ENCODE assay signal across 12 cellular contexts in the genomic region with DNA sequence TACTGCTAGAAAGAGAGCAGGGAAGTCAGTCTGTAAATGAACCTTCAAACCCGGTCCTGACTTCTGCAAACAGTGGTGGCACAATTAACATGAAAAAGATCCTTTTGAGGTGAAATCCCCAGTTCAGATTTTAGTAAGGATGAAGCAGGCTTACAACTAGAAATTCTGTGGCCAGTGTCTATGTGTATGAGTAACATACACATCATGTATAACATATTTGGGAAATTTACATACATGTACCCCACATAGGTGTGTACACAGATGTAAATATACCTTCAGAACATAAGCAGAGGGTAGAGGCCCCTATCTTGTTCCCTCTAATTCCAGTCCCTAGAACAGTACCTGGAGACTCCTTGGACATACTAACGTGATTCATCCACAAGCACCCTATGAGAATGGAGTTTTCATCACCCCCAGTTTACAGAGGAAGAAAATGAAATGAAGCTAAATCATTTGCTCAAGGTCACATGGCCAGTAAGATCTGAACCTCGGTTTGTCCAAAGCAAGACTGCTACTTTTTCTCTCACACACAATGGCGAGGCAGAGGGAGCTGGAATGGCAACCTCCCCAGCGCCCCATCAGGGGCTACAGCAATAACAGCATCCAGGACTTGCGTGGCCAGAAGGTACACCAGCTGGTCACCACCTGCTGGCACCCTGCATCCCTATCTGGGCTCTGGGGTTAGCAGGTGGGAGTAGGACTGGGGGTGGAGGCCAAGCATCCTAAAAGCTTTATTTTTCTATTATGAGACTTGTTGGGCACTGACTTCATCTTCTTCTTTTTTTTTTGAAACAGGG. TPM values are rescaled to one million over a fixed set of nuclear protein-coding genes. Genes with fewer than 3 reads are reported as not detected.
DNase-seq lines count a peak whose midpoint lies in the region; ATAC-seq and TF ChIP-seq lines count a peak whose summit lies in the region.
"Had no signal": no experiment of that assay in that cellular context is flagged by ENCODE, and none has a peak within 500 bp of the region (broad histone marks: within the 10 kb centered on the region; RNA-seq: fewer than 3 reads in every experiment).

No MANE protein-coding gene starts in this region.

- intact Hi-C loops in naive thymus-derived CD4-positive, alpha-beta T cell (cut with micrococcal nuclease) = loop anchor here in 1 of 2 donors (2.0 kb wide), 1 partner anchor 375 kb away; no protein-coding TSS in a partner anchor

- H3K27me3 Mint-ChIP-seq in T-helper 1 cell treated with Interleukin-12 subunit alpha and Interleukin-12 subunit beta and Interleukin-4 antibody, amounts not matched to agents 30 μg/mL and 1 μg/mL, for 36 hours (ENCODE audit: low read depth) = no peaks in the 10 kb centered on the region
- no peaks in the 10 kb centered on the region for H3K27me3 Mint-ChIP-seq in central memory CD8-positive, alpha-beta T cell
- H3K27me3 Mint-ChIP-seq in progenitor cell of endocrine pancreas = no peaks in the 10 kb centered on the region
- no peaks in the 10 kb centered on the region for H3K27me3 Mint-ChIP-seq in naive thymus-derived CD4-positive, alpha-beta T cell

- H4K20me1 ChIP-seq in Loucy (ENCODE audit: insufficient read depth, low read length, poor library complexity, severe bottlenecking) = peaks cover 3% of the 10 kb centered on the region

- DNase-seq in T-helper 1 cell (no peak), progenitor cell of endocrine pancreas (ENCODE audit: low spot score, unreplicated experiment) (no peak), SJCRH30 (no peak)
- no peak for DNase-seq in central memory CD8-positive, alpha-beta T cell (ENCODE audit: low spot score in 2 of 2)
- DNase-seq in naive thymus-derived CD4-positive, alpha-beta T cell = no peak
- DNase-seq: ACHN; NCI-H1105 treated with DMSO at 0.1 percent for 48 hours; NCI-H748 treated with DMSO at 0.1 percent for 48 hours; stimulated activated CD4-positive, alpha-beta T cell treated with anti-CD3 and anti-CD28 coated beads, Interleukin-15, amount 100 ng/mL, for 24 hours had no signal

- no peaks in the 10 kb centered on the region for H3K9me2 ChIP-seq in Loucy (replicated peaks; ENCODE audit: low read depth, low read length)

- H3K4me1 ChIP-seq in Loucy (ENCODE audit: insufficient read depth, low read length, poor library complexity, severe bottlenecking) (peaks cover 28% of the 10 kb centered on the region), SJCRH30 (peaks cover 54% of the 10 kb centered on the region)
- no peaks in the 10 kb centered on the region for H3K4me1 ChIP-seq in naive thymus-derived CD4-positive, alpha-beta T cell (ENCODE audit: control insufficient read depth in 2 of 2, insufficient read depth in 2 of 2, low read length in 2 of 2)

- H3K79me2 ChIP-seq in Loucy (ENCODE audit: insufficient read depth, low read length) = no peaks in the 10 kb centered on the region

- H3K9me3 Mint-ChIP-seq in T-helper 1 cell treated with Interleukin-12 subunit alpha and Interleukin-12 subunit beta and Interleukin-4 antibody, amounts not matched to agents 30 μg/mL and 1 μg/mL, for 36 hours = no peaks in the 10 kb centered on the region
- no peaks in the 10 kb centered on the region for H3K9me3 Mint-ChIP-seq in central memory CD8-positive, alpha-beta T cell
- no peaks in the 10 kb centered on the region for H3K9me3 Mint-ChIP-seq in progenitor cell of endocrine pancreas (ENCODE audit: low read depth)
- H3K9me3 Mint-ChIP-seq in naive thymus-derived CD4-positive, alpha-beta T cell = no peaks in the 10 kb centered on the region

- TF ChIP-seq CTCF in Loucy (conservative IDR thresholded peaks at IDR 0.05; ENCODE audit: low read length) = no peak
- no peak for TF ChIP-seq CTCF in progenitor cell of endocrine pancreas (IDR thresholded peaks at IDR 0.05; ENCODE audit: unreplicated experiment)

- H3K9ac ChIP-seq in Loucy (ENCODE audit: low read depth, low read length, poor library complexity, severe bottlenecking) = peak overlapping the region; percentile 11

- POLR2A ChIA-PET in naive thymus-derived CD4-positive, alpha-beta T cell (lab: Charles Lee) = interaction anchor here (0.6 kb wide), 1 partner anchor 40 kb away, joined by 3 read pairs; no protein-coding TSS in a partner anchor

- H3K9me3 ChIP-seq in Loucy (ENCODE audit: insufficient read depth, low read depth, low read length) (no peaks in the 10 kb centered on the region), SJCRH30 (replicated peaks) (no peaks in the 10 kb centered on the region)
- no peaks in the 10 kb centered on the region for H3K9me3 ChIP-seq in naive thymus-derived CD4-positive, alpha-beta T cell (ENCODE audit: control insufficient read depth in 2 of 3, low read length in 3 of 3)

- H3K4me1 Mint-ChIP-seq in T-helper 1 cell treated with Interleukin-12 subunit alpha and Interleukin-12 subunit beta and Interleukin-4 antibody, amounts not matched to agents 30 μg/mL and 1 μg/mL, for 36 hours (ENCODE audit: low read depth) = peaks cover 26% of the 10 kb centered on the region
- peaks cover 9% of the 10 kb centered on the region for H3K4me1 Mint-ChIP-seq in central memory CD8-positive, alpha-beta T cell
- peaks cover 27% of the 10 kb centered on the region for H3K4me1 Mint-ChIP-seq in progenitor cell of endocrine pancreas (ENCODE audit: low read depth)
- peaks cover 0 to 32% (median 16%) of the 10 kb centered on the region in 7 donors for H3K4me1 Mint-ChIP-seq in naive thymus-derived CD4-positive, alpha-beta T cell

- no peak overlapping the region for H3K27ac ChIP-seq in SJCRH30
- H3K27ac ChIP-seq in naive thymus-derived CD4-positive, alpha-beta T cell (ENCODE audit: low read depth, low read length) = no peak overlapping the region

- no peak overlapping the region for H3K4me3 Mint-ChIP-seq in T-helper 1 cell treated with Interleukin-12 subunit alpha and Interleukin-12 subunit beta and Interleukin-4 antibody, amounts not matched to agents 30 μg/mL and 1 μg/mL, for 36 hours
- H3K4me3 Mint-ChIP-seq in central memory CD8-positive, alpha-beta T cell = no peak overlapping the region
- H3K4me3 Mint-ChIP-seq in progenitor cell of endocrine pancreas (ENCODE audit: low read depth) = no peak overlapping the region
- no peak overlapping the region for H3K4me3 Mint-ChIP-seq in naive thymus-derived CD4-positive, alpha-beta T cell

- H3F3A ChIP-seq in Loucy (ENCODE audit: low read depth) = no peaks in the 10 kb centered on the region

- peak overlapping the region; percentile 48 for H3K4me2 ChIP-seq in Loucy (ENCODE audit: low read depth, low read length, poor library complexity, severe bottlenecking)

- peaks cover 33% of the 10 kb centered on the region for H3K36me3 Mint-ChIP-seq in T-helper 1 cell treated with Interleukin-12 subunit alpha and Interleukin-12 subunit beta and Interleukin-4 antibody, amounts not matched to agents 30 μg/mL and 1 μg/mL, for 36 hours (ENCODE audit: low read depth)
- H3K36me3 Mint-ChIP-seq in central memory CD8-positive, alpha-beta T cell (ENCODE audit: insufficient read depth) = peaks cover 15% of the 10 kb centered on the region
- H3K36me3 Mint-ChIP-seq in progenitor cell of endocrine pancreas (ENCODE audit: insufficient read depth) = peaks cover 8% of the 10 kb centered on the region
- peaks cover 15 to 73% (median 19%) of the 10 kb centered on the region in 5 donors for H3K36me3 Mint-ChIP-seq in naive thymus-derived CD4-positive, alpha-beta T cell

- H3K27me3 ChIP-seq in Loucy (ENCODE audit: insufficient read depth, low read length, poor library complexity, severe bottlenecking) (no peaks in the 10 kb centered on the region), SJCRH30 (no peaks in the 10 kb centered on the region)
- no peaks in the 10 kb centered on the region for H3K27me3 ChIP-seq in naive thymus-derived CD4-positive, alpha-beta T cell (ENCODE audit: control insufficient read depth in 2 of 2, insufficient read depth in 2 of 2, low read length in 2 of 2)

- H2AFZ ChIP-seq in Loucy (ENCODE audit: low read length) = no peak overlapping the region

- peaks cover 50% of the 10 kb centered on the region for H3K36me3 ChIP-seq in Loucy (ENCODE audit: insufficient read depth, low read length)
- H3K36me3 ChIP-seq in SJCRH30 = peaks cover 46% of the 10 kb centered on the region
- H3K36me3 ChIP-seq in naive thymus-derived CD4-positive, alpha-beta T cell (ENCODE audit: control insufficient read depth in 2 of 3, insufficient read depth in 3 of 3, low read length in 3 of 3) = peaks cover 6 to 57% (median 6%) of the 10 kb centered on the region in 3 experiments

- H3K27ac Mint-ChIP-seq in T-helper 1 cell treated with Interleukin-12 subunit alpha and Interleukin-12 subunit beta and Interleukin-4 antibody, amounts not matched to agents 30 μg/mL and 1 μg/mL, for 36 hours = peak overlapping the region; percentile 32
- H3K27ac Mint-ChIP-seq in central memory CD8-positive, alpha-beta T cell (ENCODE audit: low read depth) = peak overlapping the region; percentile 85
- peak overlapping the region; percentile 88 for H3K27ac Mint-ChIP-seq in progenitor cell of endocrine pancreas
- H3K27ac Mint-ChIP-seq in naive thymus-derived CD4-positive, alpha-beta T cell = peak overlapping the region in 1 of 9 donors; percentile 84

- ATAC-seq in central memory CD8-positive, alpha-beta T cell (replicated peaks; ENCODE audit: extremely low read depth, poor library complexity, severe bottlenecking) = no peak
- no peak for ATAC-seq in GM21447 (IDR thresholded peaks at IDR 0.05; ENCODE audit: unreplicated experiment)
- ATAC-seq in naive thymus-derived CD4-positive, alpha-beta T cell = no peak

- no peak overlapping the region for H3K4me3 ChIP-seq in Loucy (ENCODE audit: low read length, poor library complexity, severe bottlenecking)
- no peak overlapping the region for H3K4me3 ChIP-seq in SJCRH30
- H3K4me3 ChIP-seq in naive thymus-derived CD4-positive, alpha-beta T cell (ENCODE audit: low read length) = no peak overlapping the region

- CTCF ChIA-PET in naive thymus-derived CD4-positive, alpha-beta T cell (lab: Charles Lee) = interaction anchor here (0.6 kb wide), 1 partner anchor 10 kb away, joined by 5 read pairs; no protein-coding TSS in a partner anchor

RNA-seq across cellular contexts. Expression of a gene that starts 41.6 kb away (rescaled TPM):
- total RNA-seq in progenitor cell of endocrine pancreas = 45.8 and 51.9 TPM in 2 replicates
- 57.5 and 66.0 TPM in 2 replicates for total RNA-seq in SJCRH30 (2014; rRNA removed; shearing (Covaris generic))
- 10 to 100 TPM; 15.9 to 29.8 (median 25.3) TPM for total RNA-seq in naive thymus-derived CD4-positive, alpha-beta T cell
- 10 to 100 TPM; 15.0 to 25.0 TPM for polyA plus RNA-seq in naive thymus-derived CD4-positive, alpha-beta T cell

RNA-seq across cellular contexts. Expression of a gene that starts 41.8 kb away (rescaled TPM):
- total RNA-seq in progenitor cell of endocrine pancreas = 31.7 and 37.4 TPM in 2 replicates
- 55.7 and 56.6 TPM in 2 replicates for total RNA-seq in SJCRH30 (2014; rRNA removed; shearing (Covaris generic))
- total RNA-seq in naive thymus-derived CD4-positive, alpha-beta T cell = 10 to 100 TPM; 43.5 to 49.1 (median 45.5) TPM
- polyA plus RNA-seq in naive thymus-derived CD4-positive, alpha-beta T cell = 1 to 10 TPM; 3.4 to 9.4 TPM
